In genomic region chr6:31652925-31653724, GRCh38 we compare ENCODE assay signal across 7 cellular contexts. TPM values are rescaled to one million over a fixed set of nuclear protein-coding genes. Genes with fewer than 3 reads are reported as not detected.
DNase-seq lines count a peak whose midpoint lies in the region; FAIRE-seq and TF ChIP-seq lines count a peak whose summit lies in the region.

No MANE protein-coding gene starts in this region.

- H3K4me1 ChIP-seq in breast epithelium (peaks cover 0 to 7% of the 10 kb centered on the region in 2 donors), keratinocyte (ENCODE audit: control insufficient read depth, extremely low read depth, insufficient read depth, low read length) (peaks cover 12% of the 10 kb centered on the region)

- H3K4me3 ChIP-seq in breast epithelium (peak overlapping the region; percentile 59 to 85 (median 74)), keratinocyte (ENCODE audit: control insufficient read depth in 2 of 3, extremely low read depth in 1 of 3, insufficient read depth in 2 of 3, low read depth in 1 of 3, low read length in 3 of 3) (peak overlapping the region; percentile 62 to 96 (median 96))

- H3K9me3 ChIP-seq in breast epithelium (no peaks in the 10 kb centered on the region), keratinocyte (ENCODE audit: control insufficient read depth, low read depth, low read length) (no peaks in the 10 kb centered on the region)

- H3K4me2 ChIP-seq in keratinocyte (ENCODE audit: control insufficient read depth, extremely low read depth, insufficient read depth, low read depth, low read length): peak overlapping the region; percentile 99

- intact Hi-C loops in breast epithelium (cut with DNase I; ENCODE audit: low total_unique reads): loop anchor here (10.0 kb wide), 1 partner anchor 182 kb away; no protein-coding TSS in a partner anchor

- in situ Hi-C loops in SK-MEL-5 (cut with HindIII; ENCODE audit: low pct_unique_long_range_greater_than_20kb, low sequenced_read_pairs): no loop called here

- H3K27me3 ChIP-seq in breast epithelium: no peaks in the 10 kb centered on the region
- H3K27me3 ChIP-seq in keratinocyte (ENCODE audit: control insufficient read depth, extremely low read depth, insufficient read depth, low read length): no peaks in the 10 kb centered on the region

- peaks cover 46% of the 10 kb centered on the region for H3K79me2 ChIP-seq in keratinocyte (ENCODE audit: control insufficient read depth, insufficient read depth, low read length)

- DNase-seq in GM20000 (ENCODE audit: low spot score) (peak; percentile 92), HK-2 (ENCODE audit: unreplicated experiment) (peak; percentile 89), SK-MEL-5 (ENCODE audit: low read depth, low spot score) (peak; percentile 90), breast epithelium (ENCODE audit: low spot score in 2 of 2) (peak; percentile 83 to 90), keratinocyte (ENCODE audit: low read depth, low spot score) (peak; percentile 50)
- DNase-seq in stimulated activated CD4-positive, alpha-beta T cell treated with anti-CD3 and anti-CD28 coated beads, Interleukin-15, amount 100 ng/mL, for 24 hours: peak; percentile 90

- dilution Hi-C loops in keratinocyte (cut with MboI; ENCODE audit: extremely low pct_ligation_motif_present, low sequenced_read_pairs): no loop called here

- H3K27ac ChIP-seq in breast epithelium (peak overlapping the region; percentile 97 to 99), keratinocyte (ENCODE audit: control insufficient read depth, insufficient read depth, low read length) (peak overlapping the region; percentile 100)

- TF ChIP-seq CTCF in GM20000 (IDR thresholded peaks at IDR 0.05; ENCODE audit: extremely low read depth, missing control alignments) (no peak), breast epithelium (IDR thresholded peaks at IDR 0.05) (peak in 1 of 3 donors; percentile 0), keratinocyte (optimal IDR thresholded peaks at IDR 0.05 in 1 of 3, IDR thresholded peaks at IDR 0.05 in 1 of 3, conservative IDR thresholded peaks at IDR 0.05 in 1 of 3; ENCODE audit: extremely low read depth in 1 of 3, insufficient read depth in 2 of 3, low read length in 3 of 3) (no peak)

- peaks cover 6% of the 10 kb centered on the region for H3K36me3 ChIP-seq in breast epithelium
- H3K36me3 ChIP-seq in keratinocyte (ENCODE audit: control insufficient read depth in 2 of 2, extremely low read depth in 1 of 2, insufficient read depth in 2 of 2, low read length in 2 of 2): peaks cover 16 to 21% of the 10 kb centered on the region in 2 experiments

- FAIRE-seq in G401.6 (lab: Jason Lieb, UNC): peak; percentile 91
- FAIRE-seq in keratinocyte (lab: Jason Lieb, UNC): peak; percentile 65

- no peak for TF ChIP-seq POLR2A in breast epithelium (IDR thresholded peaks at IDR 0.05)

- peak overlapping the region; percentile 90 for H2AFZ ChIP-seq in keratinocyte (ENCODE audit: control insufficient read depth, low read length)

- no peaks in the 10 kb centered on the region for H3K9me1 ChIP-seq in keratinocyte (ENCODE audit: control insufficient read depth, extremely low read depth, insufficient read depth, low read length)

- H3K9ac ChIP-seq in keratinocyte (ENCODE audit: control insufficient read depth, extremely low read depth, insufficient read depth, low read length): peak overlapping the region; percentile 99

- H4K20me1 ChIP-seq in keratinocyte (ENCODE audit: control insufficient read depth, extremely low read depth, insufficient read depth, low read length): peaks cover 4% of the 10 kb centered on the region

RNA-seq across cellular contexts. Expression of gene BAG6, which starts 0.7 kb away (rescaled TPM):
- total RNA-seq in SK-MEL-5 (2014; rRNA removed; shearing (Covaris generic)): 110 and 149 TPM in 2 replicates
- 233 and 287 TPM in 2 replicates for polyA plus RNA-seq in SK-MEL-5 (2015; cell fraction: cytosol; rRNA removed)
- 410 and 441 TPM in 2 replicates for polyA plus RNA-seq in SK-MEL-5 (2015; cell fraction: nucleus; rRNA removed)
- total RNA-seq in breast epithelium: 100 to 1,000 TPM; 154 to 170 (median 157) TPM
- 49.9 to 120 TPM (median 60.6 TPM) in 3 replicates for polyA plus RNA-seq in keratinocyte
- 66.4 TPM for polyA plus RNA-seq in keratinocyte (2011; ENCODE audit: low read depth)
- polyA plus RNA-seq in keratinocyte (2011; cell fraction: cytosol; rRNA removed): 65.5 and 107 TPM in 2 replicates
- polyA plus RNA-seq in keratinocyte (2011; cell fraction: nucleus; rRNA removed): 110 and 140 TPM in 2 replicates
- 154 and 169 TPM in 2 replicates for polyA plus RNA-seq in keratinocyte (2012; ENCODE audit: low replicate concordance)
- 79.0 to 180 TPM (median 90.3 TPM) in 3 replicates for polyA minus RNA-seq in keratinocyte
- 136 TPM for polyA minus RNA-seq in keratinocyte (2011; cell fraction: cytosol; rRNA and poly(A)+ RNA removed)
- 63.8 and 73.6 TPM in 2 replicates for polyA minus RNA-seq in keratinocyte (2011; cell fraction: nucleus; rRNA and poly(A)+ RNA removed)

RNA-seq across cellular contexts. Expression of gene APOM, which starts 2.6 kb away (rescaled TPM):
- 0.42 and 0.43 TPM in 2 replicates for total RNA-seq in SK-MEL-5 (2014; rRNA removed; shearing (Covaris generic))
- 0.15 and 0.46 TPM in 2 replicates for polyA plus RNA-seq in SK-MEL-5 (2015; cell fraction: cytosol; rRNA removed)
- polyA plus RNA-seq in SK-MEL-5 (2015; cell fraction: nucleus; rRNA removed): 3.6 TPM in 1 of 2 replicates, not detected in the other
- 1 to 10 TPM; 1.3 to 4.8 (median 4.6) TPM for total RNA-seq in breast epithelium
- 1.4 to 2.6 TPM (median 2.3 TPM) in 3 replicates for polyA plus RNA-seq in keratinocyte
- polyA plus RNA-seq in keratinocyte (2011; ENCODE audit: low read depth): not detected
- 1.6 and 1.8 TPM in 2 replicates for polyA plus RNA-seq in keratinocyte (2011; cell fraction: cytosol; rRNA removed)
- 1.3 and 2.0 TPM in 2 replicates for polyA plus RNA-seq in keratinocyte (2011; cell fraction: nucleus; rRNA removed)
- polyA plus RNA-seq in keratinocyte (2012; ENCODE audit: low replicate concordance): 1.6 and 1.8 TPM in 2 replicates
- polyA minus RNA-seq in keratinocyte: 0.69 to 0.86 TPM in 2 of 3 replicates, not detected in the other
- polyA minus RNA-seq in keratinocyte (2011; cell fraction: cytosol; rRNA and poly(A)+ RNA removed): not detected
- polyA minus RNA-seq in keratinocyte (2011; cell fraction: nucleus; rRNA and poly(A)+ RNA removed): 0.53 TPM in 1 of 2 replicates, not detected in the other

RNA-seq across cellular contexts. Expression of gene C6orf47, which starts 7.5 kb away (rescaled TPM):
- 24.5 and 25.6 TPM in 2 replicates for total RNA-seq in SK-MEL-5 (2014; rRNA removed; shearing (Covaris generic))
- 20.6 and 24.7 TPM in 2 replicates for polyA plus RNA-seq in SK-MEL-5 (2015; cell fraction: cytosol; rRNA removed)
- 9.0 and 12.8 TPM in 2 replicates for polyA plus RNA-seq in SK-MEL-5 (2015; cell fraction: nucleus; rRNA removed)
- total RNA-seq in breast epithelium: 10 to 100 TPM; 20.3 to 27.4 (median 24.8) TPM
- 7.9 to 10.0 TPM (median 8.3 TPM) in 3 replicates for polyA plus RNA-seq in keratinocyte
- polyA plus RNA-seq in keratinocyte (2011; ENCODE audit: low read depth): 4.2 TPM
- polyA plus RNA-seq in keratinocyte (2011; cell fraction: cytosol; rRNA removed): 5.9 and 9.4 TPM in 2 replicates
- polyA plus RNA-seq in keratinocyte (2011; cell fraction: nucleus; rRNA removed): 10.4 and 11.5 TPM in 2 replicates
- 9.0 and 15.5 TPM in 2 replicates for polyA plus RNA-seq in keratinocyte (2012; ENCODE audit: low replicate concordance)
- 4.1 to 10.6 TPM (median 4.8 TPM) in 3 replicates for polyA minus RNA-seq in keratinocyte
- polyA minus RNA-seq in keratinocyte (2011; cell fraction: cytosol; rRNA and poly(A)+ RNA removed): 5.6 TPM
- polyA minus RNA-seq in keratinocyte (2011; cell fraction: nucleus; rRNA and poly(A)+ RNA removed): 5.2 and 8.1 TPM in 2 replicates

RNA-seq across cellular contexts. Expression of gene GPANK1, which starts 11.7 kb away (rescaled TPM):
- total RNA-seq in SK-MEL-5 (2014; rRNA removed; shearing (Covaris generic)): 17.8 and 18.5 TPM in 2 replicates
- polyA plus RNA-seq in SK-MEL-5 (2015; cell fraction: cytosol; rRNA removed): 23.1 and 25.6 TPM in 2 replicates
- 7.5 and 17.1 TPM in 2 replicates for polyA plus RNA-seq in SK-MEL-5 (2015; cell fraction: nucleus; rRNA removed)
- total RNA-seq in breast epithelium: 10 to 100 TPM; 16.2 to 22.2 (median 20.0) TPM
- polyA plus RNA-seq in keratinocyte: 7.9 to 11.4 TPM (median 10.0 TPM) in 3 replicates
- polyA plus RNA-seq in keratinocyte (2011; ENCODE audit: low read depth): 15.6 TPM
- polyA plus RNA-seq in keratinocyte (2011; cell fraction: cytosol; rRNA removed): 10.4 TPM in 2 replicates
- 10.7 and 14.0 TPM in 2 replicates for polyA plus RNA-seq in keratinocyte (2011; cell fraction: nucleus; rRNA removed)
- 7.1 and 10.4 TPM in 2 replicates for polyA plus RNA-seq in keratinocyte (2012; ENCODE audit: low replicate concordance)
- polyA minus RNA-seq in keratinocyte: 2.6 to 5.5 TPM (median 3.4 TPM) in 3 replicates
- 4.0 TPM for polyA minus RNA-seq in keratinocyte (2011; cell fraction: cytosol; rRNA and poly(A)+ RNA removed)
- polyA minus RNA-seq in keratinocyte (2011; cell fraction: nucleus; rRNA and poly(A)+ RNA removed): 2.7 and 4.0 TPM in 2 replicates

RNA-seq across cellular contexts. Expression of gene CSNK2B, which starts 12.8 kb away (rescaled TPM):
- total RNA-seq in SK-MEL-5 (2014; rRNA removed; shearing (Covaris generic)): 213 and 226 TPM in 2 replicates
- 236 and 315 TPM in 2 replicates for polyA plus RNA-seq in SK-MEL-5 (2015; cell fraction: cytosol; rRNA removed)
- 213 and 221 TPM in 2 replicates for polyA plus RNA-seq in SK-MEL-5 (2015; cell fraction: nucleus; rRNA removed)
- 100 to 1,000 TPM; 135 to 180 (median 178) TPM for total RNA-seq in breast epithelium
- 41.9 to 108 TPM (median 43.7 TPM) in 3 replicates for polyA plus RNA-seq in keratinocyte
- polyA plus RNA-seq in keratinocyte (2011; ENCODE audit: low read depth): 169 TPM
- polyA plus RNA-seq in keratinocyte (2011; cell fraction: cytosol; rRNA removed): 94.0 and 103 TPM in 2 replicates
- polyA plus RNA-seq in keratinocyte (2011; cell fraction: nucleus; rRNA removed): 119 and 126 TPM in 2 replicates
- 233 and 291 TPM in 2 replicates for polyA plus RNA-seq in keratinocyte (2012; ENCODE audit: low replicate concordance)
- 97.3 to 253 TPM (median 118 TPM) in 3 replicates for polyA minus RNA-seq in keratinocyte
- polyA minus RNA-seq in keratinocyte (2011; cell fraction: cytosol; rRNA and poly(A)+ RNA removed): 82.9 TPM
- polyA minus RNA-seq in keratinocyte (2011; cell fraction: nucleus; rRNA and poly(A)+ RNA removed): 21.2 and 35.9 TPM in 2 replicates

Comparison
In these comparisons a context has a peak if more than half of its experiments do, and no peak if none do; other contexts are left out.
1. Peak in every context shown above with its lines: DNase-seq, H3K4me3 ChIP-seq and H3K27ac ChIP-seq.